29 cellular contexts compared by ENCODE assay signal in the genomic region with DNA sequence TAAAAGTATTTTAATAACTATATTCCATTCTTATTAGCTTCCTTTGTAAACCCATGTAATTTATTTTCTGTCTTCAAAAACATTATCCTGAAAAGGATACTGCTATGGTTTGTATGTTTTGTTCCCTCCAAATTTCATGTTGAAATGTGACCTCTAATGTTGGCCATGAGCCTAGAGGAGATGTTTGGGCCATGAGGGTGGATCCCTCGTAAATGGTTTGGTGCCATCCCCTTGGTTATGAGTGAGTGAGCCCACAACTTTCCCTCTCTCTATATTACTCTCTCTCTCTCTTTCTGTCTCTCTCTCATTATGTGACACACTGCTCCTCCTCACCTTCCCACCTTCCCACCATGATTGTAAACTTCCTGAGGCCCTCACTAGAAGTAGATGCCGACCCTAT.
"Had no signal": no experiment of that assay in that cellular context is flagged by ENCODE, and none has a peak within 500 bp of the region (broad histone marks: within the 10 kb centered on the region; RNA-seq: fewer than 3 reads in every experiment).

No MANE protein-coding gene starts in this region.

- DNase-seq: naive thymus-derived CD4-positive, alpha-beta T cell; natural killer cell; occipital lobe; ovary; posterior cingulate gyrus; psoas muscle; right cardiac atrium; right lobe of liver; sigmoid colon; small intestine; stimulated activated CD4-positive, alpha-beta T cell treated with anti-CD3 and anti-CD28 coated beads, Interleukin-15, amount 100 ng/mL, for 24 hours; stimulated activated CD4-positive, alpha-beta T cell treated with anti-CD3 and anti-CD28 coated beads, Interleukin-2, amount 100 ng/mL, for 24 hours; stimulated activated CD4-positive, alpha-beta T cell treated with anti-CD3 and anti-CD28 coated beads, Interleukin-2, amount 100 ng/mL, for 48 hours; stimulated activated CD4-positive, alpha-beta T cell treated with anti-CD3 and anti-CD28 coated beads, Interleukin-4, amount 100 ng/mL, for 24 hours; stimulated activated CD8-positive, alpha-beta memory T cell treated with anti-CD3 and anti-CD28 coated beads, Interleukin-4, amount 100 ng/mL, for 48 hours; stimulated activated naive B cell treated with anti-CD40 and anti-IgM and Interleukin-4, amounts not matched to agents 10 μg/mL and 1 μg/mL and 100 μg/mL, for 72 hours; stimulated activated naive CD4-positive, alpha-beta T cell treated with Interleukin-2 at 50 U/mL for 16 hours; stomach; testis; tibial artery; transverse colon; upper lobe of right lung; uterus had no signal

- H3K27ac ChIP-seq: neural progenitor cell, ovary, parathyroid adenoma, psoas muscle, right lobe of liver, sigmoid colon, stomach, testis, tibial artery, transverse colon, upper lobe of right lung, uterus had no signal

- H3K9me3 Mint-ChIP-seq: nephron; neural progenitor cell; stimulated activated naive B cell treated with anti-CD40 and anti-IgM and Interleukin-4, amounts not matched to agents 10 μg/mL and 1 μg/mL and 100 μg/mL, for 72 hours; type B pancreatic cell had no signal

- ATAC-seq: naive thymus-derived CD4-positive, alpha-beta T cell; natural killer cell; psoas muscle; right cardiac atrium; right lobe of liver; stimulated activated naive B cell treated with anti-CD40 and anti-IgM and Interleukin-4, amounts not matched to agents 10 μg/mL and 1 μg/mL and 100 μg/mL, for 72 hours; upper lobe of right lung had no signal

- H3K4me1 ChIP-seq: neural progenitor cell, parathyroid adenoma, psoas muscle, right lobe of liver, sigmoid colon, stomach, testis, tibial artery, transverse colon, upper lobe of right lung, uterus had no signal

- H3K4me3 Mint-ChIP-seq: natural killer cell; nephron; neural progenitor cell; stimulated activated naive B cell treated with anti-CD40 and anti-IgM and Interleukin-4, amounts not matched to agents 10 μg/mL and 1 μg/mL and 100 μg/mL, for 72 hours; stimulated activated naive CD8-positive, alpha-beta T cell treated with anti-CD3 and anti-CD28 coated beads, Interleukin-15, Interleukin-2, amounts not matched to agents 100 ng/mL and 50 ng/mL, for 24 hours; type B pancreatic cell had no signal

- FAIRE-seq: small intestine had no signal

- H3K36me3 Mint-ChIP-seq: naive thymus-derived CD4-positive, alpha-beta T cell; natural killer cell; neural progenitor cell; stimulated activated naive B cell treated with anti-CD40 and anti-IgM and Interleukin-4, amounts not matched to agents 10 μg/mL and 1 μg/mL and 100 μg/mL, for 72 hours; type B pancreatic cell had no signal

- H3K27ac Mint-ChIP-seq: naive thymus-derived CD4-positive, alpha-beta T cell; natural killer cell; nephron; neural progenitor cell; progenitor cell of endocrine pancreas; stimulated activated naive B cell treated with anti-CD40 and anti-IgM and Interleukin-4, amounts not matched to agents 10 μg/mL and 1 μg/mL and 100 μg/mL, for 72 hours; stimulated activated naive CD8-positive, alpha-beta T cell treated with anti-CD3 and anti-CD28 coated beads, Interleukin-15, Interleukin-2, amounts not matched to agents 100 ng/mL and 50 ng/mL, for 24 hours; type B pancreatic cell had no signal

- H3K9me3 ChIP-seq: ovary, psoas muscle, right lobe of liver, sigmoid colon, stomach, testis, tibial artery, transverse colon, upper lobe of right lung, uterus had no signal

- H3K4me1 Mint-ChIP-seq: naive thymus-derived CD4-positive, alpha-beta T cell; natural killer cell; nephron; neural progenitor cell; stimulated activated naive B cell treated with anti-CD40 and anti-IgM and Interleukin-4, amounts not matched to agents 10 μg/mL and 1 μg/mL and 100 μg/mL, for 72 hours had no signal

- H3K4me3 ChIP-seq: neural progenitor cell, ovary, psoas muscle, right lobe of liver, sigmoid colon, stomach, testis, tibial artery, transverse colon, upper lobe of right lung, uterus had no signal

- H3K36me3 ChIP-seq: neural progenitor cell, ovary, right lobe of liver, sigmoid colon, stomach, tibial artery, transverse colon, upper lobe of right lung, uterus had no signal

- H3K27me3 Mint-ChIP-seq: naive thymus-derived CD4-positive, alpha-beta T cell; stimulated activated naive B cell treated with anti-CD40 and anti-IgM and Interleukin-4, amounts not matched to agents 10 μg/mL and 1 μg/mL and 100 μg/mL, for 72 hours; stimulated activated naive CD8-positive, alpha-beta T cell treated with anti-CD3 and anti-CD28 coated beads, Interleukin-15, Interleukin-2, amounts not matched to agents 100 ng/mL and 50 ng/mL, for 24 hours had no signal

- H3K27me3 ChIP-seq: neural progenitor cell, ovary, right lobe of liver, sigmoid colon, stomach, testis, tibial artery, transverse colon, upper lobe of right lung, uterus had no signal
